ENCODE assay signal across 8 cellular contexts in genomic region chr16:9048302-9048700, GRCh38. TPM values are rescaled to one million over a fixed set of nuclear protein-coding genes. Genes with fewer than 3 reads are reported as not detected.
DNase-seq lines count a peak whose midpoint lies in the region; ATAC-seq and TF ChIP-seq lines count a peak whose summit lies in the region.

No MANE protein-coding gene starts in this region.

- peak overlapping the region; percentile 33 for H3K4me3 Mint-ChIP-seq in stimulated activated naive CD8-positive, alpha-beta T cell treated with anti-CD3 and anti-CD28 coated beads, Interleukin-15, Interleukin-2, amounts not matched to agents 100 ng/mL and 50 ng/mL, for 24 hours
- no peak overlapping the region for H3K4me3 Mint-ChIP-seq in naive thymus-derived CD4-positive, alpha-beta T cell

- POLR2A ChIA-PET in naive thymus-derived CD4-positive, alpha-beta T cell (lab: Charles Lee): no interaction called here

- no peak for TF ChIP-seq CTCF in mammary epithelial cell (conservative IDR thresholded peaks at IDR 0.05 in 1 of 2, IDR thresholded peaks at IDR 0.05 in 1 of 2; ENCODE audit: extremely low read depth in 1 of 2, insufficient read depth in 1 of 2, low read depth in 1 of 2, low read length in 2 of 2)

- H3K4me1 ChIP-seq in mammary epithelial cell (ENCODE audit: insufficient read depth, low read length): peaks cover 19% of the 10 kb centered on the region
- peaks cover 4% of the 10 kb centered on the region for H3K4me1 ChIP-seq in mesendoderm (ENCODE audit: control insufficient read depth, low read depth, low read length)
- no peaks in the 10 kb centered on the region for H3K4me1 ChIP-seq in naive thymus-derived CD4-positive, alpha-beta T cell (ENCODE audit: control insufficient read depth in 2 of 2, insufficient read depth in 2 of 2, low read length in 2 of 2)

- no peak for DNase-seq in stimulated activated naive CD8-positive, alpha-beta T cell treated with anti-CD3 and anti-CD28 coated beads, Interleukin-15, Interleukin-2, amounts not matched to agents 100 U/mL and 50 U/mL, for 24 hours
- DNase-seq in mammary epithelial cell (no peak), mesendoderm (no peak), amygdala (lab: John Stamatoyannopoulos, UW) (no peak), SKM-1 (lab: John Stamatoyannopoulos, UW; ENCODE audit: unreplicated experiment) (no peak)
- no peak for DNase-seq in naive thymus-derived CD4-positive, alpha-beta T cell
- DNase-seq in activated CD4-positive, CD25-positive, alpha-beta regulatory T cell (lab: John Stamatoyannopoulos, UW): no peak

- no peak overlapping the region for H3K23ac ChIP-seq in mesendoderm (ENCODE audit: low read length)

- in situ Hi-C loops in mammary epithelial cell (cut with MboI; ENCODE audit: low sequenced_read_pairs in 2 of 2): no loop called here

- no peaks in the 10 kb centered on the region for H3K9me3 ChIP-seq in mammary epithelial cell (replicated peaks; ENCODE audit: insufficient read depth, low read length)
- H3K9me3 ChIP-seq in naive thymus-derived CD4-positive, alpha-beta T cell (ENCODE audit: control insufficient read depth in 2 of 3, low read length in 3 of 3): peaks cover 0 to 6% (median 0%) of the 10 kb centered on the region in 3 experiments

- H3K27ac ChIP-seq in mammary epithelial cell (ENCODE audit: insufficient read depth, low read depth, low read length) (peak overlapping the region; percentile 63), mesendoderm (ENCODE audit: low read depth, low read length) (peak overlapping the region; percentile 51)
- no peak overlapping the region for H3K27ac ChIP-seq in naive thymus-derived CD4-positive, alpha-beta T cell (ENCODE audit: low read depth, low read length)

- H4K8ac ChIP-seq in mesendoderm (ENCODE audit: low read depth, low read length): no peak overlapping the region

- H2AFZ ChIP-seq in mammary epithelial cell (ENCODE audit: low read depth, low read length): peak overlapping the region; percentile 29

- H3K27me3 ChIP-seq in mammary epithelial cell (ENCODE audit: insufficient read depth, low read length) (no peaks in the 10 kb centered on the region), mesendoderm (ENCODE audit: insufficient read depth, low read length, poor library complexity) (no peaks in the 10 kb centered on the region)
- H3K27me3 ChIP-seq in naive thymus-derived CD4-positive, alpha-beta T cell (ENCODE audit: control insufficient read depth in 2 of 2, insufficient read depth in 2 of 2, low read length in 2 of 2): no peaks in the 10 kb centered on the region

- H3K18ac ChIP-seq in mesendoderm (ENCODE audit: low read length): peak overlapping the region; percentile 88

- no peaks in the 10 kb centered on the region for H3K79me2 ChIP-seq in mammary epithelial cell (ENCODE audit: insufficient read depth, low read length)
- H3K79me2 ChIP-seq in mesendoderm (ENCODE audit: control insufficient read depth, insufficient read depth, low read length): no peaks in the 10 kb centered on the region

- H3K36me3 Mint-ChIP-seq in stimulated activated naive CD8-positive, alpha-beta T cell treated with anti-CD3 and anti-CD28 coated beads, Interleukin-15, Interleukin-2, amounts not matched to agents 100 ng/mL and 50 ng/mL, for 24 hours (ENCODE audit: low read depth): no peaks in the 10 kb centered on the region
- peaks cover 0 to 9% (median 5%) of the 10 kb centered on the region in 5 donors for H3K36me3 Mint-ChIP-seq in naive thymus-derived CD4-positive, alpha-beta T cell

- H3K4me1 Mint-ChIP-seq in stimulated activated naive CD8-positive, alpha-beta T cell treated with anti-CD3 and anti-CD28 coated beads, Interleukin-15, Interleukin-2, amounts not matched to agents 100 ng/mL and 50 ng/mL, for 24 hours (ENCODE audit: low read depth): peaks cover 37% of the 10 kb centered on the region
- H3K4me1 Mint-ChIP-seq in naive thymus-derived CD4-positive, alpha-beta T cell: peaks cover 0 to 27% (median 0%) of the 10 kb centered on the region in 7 donors

- H3K56ac ChIP-seq in mesendoderm (ENCODE audit: low read length): peak overlapping the region; percentile 11

- 58% methylated on average over 4 of the region's 4 CpGs for WGBS in mammary epithelial cell (ENCODE audit: low coverage, missing lambda C conversion rate)
- 100% methylated on average over 2 of the region's 4 CpGs for WGBS in mesendoderm (ENCODE audit: extremely low coverage, insufficient coverage, low lambda C conversion rate)

- H3K4ac ChIP-seq in mesendoderm (ENCODE audit: low read depth, low read length): peak overlapping the region; percentile 49

- no TSS peak for BruUV-seq in mammary epithelial cell (replicated peaks; lab: Mats Ljungman, UMichigan)

- intact Hi-C loops in mammary epithelial cell (cut with micrococcal nuclease): loop anchor here (1.0 kb wide), 1 partner anchor 43 kb away; the partner anchor contains the start of gene HAPSTR1
- intact Hi-C loops in naive thymus-derived CD4-positive, alpha-beta T cell (cut with micrococcal nuclease): no loop called here

- ATAC-seq in stimulated activated naive CD8-positive, alpha-beta T cell treated with anti-CD3 and anti-CD28 coated beads, Interleukin-15, Interleukin-2, amounts not matched to agents 100 U/mL and 50 U/mL, for 24 hours: no peak
- ATAC-seq in naive thymus-derived CD4-positive, alpha-beta T cell: no peak

- H3K9me3 Mint-ChIP-seq in stimulated activated naive CD8-positive, alpha-beta T cell treated with anti-CD3 and anti-CD28 coated beads, Interleukin-15, Interleukin-2, amounts not matched to agents 100 ng/mL and 50 ng/mL, for 24 hours: peaks cover 4% of the 10 kb centered on the region
- peaks cover 2 to 16% (median 11%) of the 10 kb centered on the region in 11 donors for H3K9me3 Mint-ChIP-seq in naive thymus-derived CD4-positive, alpha-beta T cell

- H3K79me1 ChIP-seq in mesendoderm (ENCODE audit: low read length): no peaks in the 10 kb centered on the region

- H3K9ac ChIP-seq in mammary epithelial cell (ENCODE audit: insufficient read depth, low read length) (no peak overlapping the region), mesendoderm (ENCODE audit: low read length) (no peak overlapping the region)

- no peak overlapping the region for H2BK120ac ChIP-seq in mesendoderm (ENCODE audit: low read depth, low read length)

- H2BK5ac ChIP-seq in mesendoderm (ENCODE audit: low read length): peak overlapping the region; percentile 13

- H2AK5ac ChIP-seq in mesendoderm (ENCODE audit: low read length): no peak overlapping the region

- dilution Hi-C loops in mammary epithelial cell (cut with HindIII; ENCODE audit: low sequenced_read_pairs): loop anchor here (5.0 kb wide), 1 partner anchor 54 kb away; no protein-coding TSS in a partner anchor

- peak overlapping the region; percentile 82 for H3K27ac Mint-ChIP-seq in stimulated activated naive CD8-positive, alpha-beta T cell treated with anti-CD3 and anti-CD28 coated beads, Interleukin-15, Interleukin-2, amounts not matched to agents 100 ng/mL and 50 ng/mL, for 24 hours
- no peak overlapping the region for H3K27ac Mint-ChIP-seq in naive thymus-derived CD4-positive, alpha-beta T cell

- no peaks in the 10 kb centered on the region for H3K27me3 Mint-ChIP-seq in stimulated activated naive CD8-positive, alpha-beta T cell treated with anti-CD3 and anti-CD28 coated beads, Interleukin-15, Interleukin-2, amounts not matched to agents 100 ng/mL and 50 ng/mL, for 24 hours
- H3K27me3 Mint-ChIP-seq in naive thymus-derived CD4-positive, alpha-beta T cell: peaks cover 0 to 10% (median 0%) of the 10 kb centered on the region in 5 donors

- CTCF ChIA-PET in mammary epithelial cell (lab: Charles Lee; ENCODE audit: low non-redundant PET): no interaction called here
- CTCF ChIA-PET in naive thymus-derived CD4-positive, alpha-beta T cell (lab: Charles Lee): no interaction called here

- no peaks in the 10 kb centered on the region for H4K20me1 ChIP-seq in mammary epithelial cell (ENCODE audit: insufficient read depth, low read length)

- no peak overlapping the region for H4K5ac ChIP-seq in mesendoderm (ENCODE audit: low read length)

- H3K4me3 ChIP-seq in mammary epithelial cell (replicated peaks in 1 of 3; ENCODE audit: insufficient read depth in 1 of 3, low read depth in 2 of 3, low read length in 3 of 3): no peak overlapping the region
- H3K4me3 ChIP-seq in mesendoderm (ENCODE audit: low read length): no peak overlapping the region
- H3K4me3 ChIP-seq in naive thymus-derived CD4-positive, alpha-beta T cell (ENCODE audit: low read length): no peak overlapping the region

- H3K36me3 ChIP-seq in mammary epithelial cell (ENCODE audit: insufficient read depth, low read length) (no peaks in the 10 kb centered on the region), mesendoderm (ENCODE audit: control insufficient read depth, insufficient read depth, low read length) (no peaks in the 10 kb centered on the region)
- H3K36me3 ChIP-seq in naive thymus-derived CD4-positive, alpha-beta T cell (ENCODE audit: control insufficient read depth in 2 of 3, insufficient read depth in 3 of 3, low read length in 3 of 3): no peaks in the 10 kb centered on the region

- H2BK15ac ChIP-seq in mesendoderm (replicated peaks; ENCODE audit: low read depth): no peak overlapping the region

- H3K4me2 ChIP-seq in mammary epithelial cell (ENCODE audit: insufficient read depth, low read depth, low read length) (peak overlapping the region; percentile 48), mesendoderm (ENCODE audit: low read length) (no peak overlapping the region)

RNA-seq across cellular contexts. Expression of gene HAPSTR1, which starts 43.1 kb away (rescaled TPM):
- total RNA-seq in mammary epithelial cell: 100 to 1,000 TPM in 1 of 2 donors, 10 to 100 TPM in 1; 92.6 to 124 TPM
- polyA plus RNA-seq in mammary epithelial cell: 21.6 TPM
- 84.4 TPM for polyA minus RNA-seq in mammary epithelial cell
- 32.0 TPM for polyA plus RNA-seq in mesendoderm (2013, experiment 1 of 2)
- 30.7 TPM for polyA plus RNA-seq in mesendoderm (2013, experiment 2 of 2)
- total RNA-seq in naive thymus-derived CD4-positive, alpha-beta T cell: 100 to 1,000 TPM in 2 of 5 experiments, 10 to 100 TPM in 3; 69.6 to 136 (median 87.3) TPM
- 10 to 100 TPM; 11.4 to 17.5 TPM for polyA plus RNA-seq in naive thymus-derived CD4-positive, alpha-beta T cell
